Comparison of ENCODE assay signal across 19 cellular contexts in the genomic region with DNA sequence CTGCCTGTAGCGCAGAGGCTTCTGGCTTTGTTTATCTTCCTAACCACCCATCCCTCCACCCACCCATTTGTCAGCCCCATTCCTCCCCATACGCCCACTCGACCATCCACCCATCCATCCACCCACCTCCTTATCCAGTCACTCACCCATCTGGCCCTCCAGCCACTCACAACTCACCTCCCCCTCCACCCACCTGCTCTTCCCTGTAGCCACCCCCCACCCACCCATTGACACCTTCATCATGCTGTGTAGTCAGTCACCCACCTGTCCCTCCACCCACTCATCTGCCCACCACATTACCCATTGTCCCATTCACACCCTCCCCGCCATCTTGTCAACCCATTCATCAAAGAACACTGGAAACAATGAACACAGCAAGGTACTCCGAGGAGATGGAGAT. TPM values are rescaled to one million over a fixed set of nuclear protein-coding genes. Genes with fewer than 3 reads are reported as not detected.
"Had no signal": no experiment of that assay in that cellular context is flagged by ENCODE, and none has a peak within 500 bp of the region (broad histone marks: within the 10 kb centered on the region; RNA-seq: fewer than 3 reads in every experiment).

No MANE protein-coding gene starts in this region.

- H3K27ac Mint-ChIP-seq: activated CD4-positive, alpha-beta T cell treated with anti-CD3 and anti-CD28 coated beads for 36 hours; nephron progenitor cell had no signal

- H3K36me3 Mint-ChIP-seq: activated naive CD4-positive, alpha-beta T cell treated with anti-CD3 and anti-CD28 coated beads, Interleukin-2, amount 50 U/mL, for 72 hours had no signal

- H3K9me3 ChIP-seq: sigmoid colon, SJSA1, testis had no signal

- H3K4me1 Mint-ChIP-seq: nephron progenitor cell had no signal

- H3K27ac ChIP-seq: sigmoid colon, SJSA1, testis, WERI-Rb-1 had no signal

- H3K9me3 Mint-ChIP-seq: activated naive CD4-positive, alpha-beta T cell treated with anti-CD3 and anti-CD28 coated beads, Interleukin-2, amount 50 U/mL, for 72 hours; nephron progenitor cell had no signal

- DNase-seq: activated CD4-positive, alpha-beta T cell treated with anti-CD3 and anti-CD28 coated beads for 36 hours; amniotic stem cell; cerebellar nuclear complex; dermis blood vessel endothelial cell; hippocampal formation; nephron progenitor cell; sigmoid colon; stimulated activated CD4-positive, alpha-beta T cell treated with anti-CD3 and anti-CD28 coated beads, Interleukin-4, amount 100 ng/mL, for 24 hours; stimulated activated naive CD8-positive, alpha-beta T cell treated with anti-CD3 and anti-CD28 coated beads, Interleukin-15, Interleukin-2, amounts not matched to agents 100 U/mL and 50 U/mL, for 24 hours; SW 1271; testis; WERI-Rb-1 had no signal

- H3K4me3 ChIP-seq: sigmoid colon, SJSA1, testis had no signal

- H3K36me3 ChIP-seq: sigmoid colon, WERI-Rb-1 had no signal

- H3K4me3 Mint-ChIP-seq: activated CD4-positive, alpha-beta T cell treated with anti-CD3 and anti-CD28 coated beads for 36 hours; nephron progenitor cell had no signal

- H3K27me3 ChIP-seq: SJSA1, testis had no signal

RNA-seq across cellular contexts. Expression of a gene that starts 5.5 kb away (rescaled TPM):
- total RNA-seq: activated CD4-positive, alpha-beta T cell treated with anti-CD3 and anti-CD28 coated beads for 36 hours; mesenteric fat pad; osteocyte; sigmoid colon; SJSA1 had no signal

RNA-seq across cellular contexts. Expression of a gene that starts 8.9 kb away (rescaled TPM):
- total RNA-seq: activated CD4-positive, alpha-beta T cell treated with anti-CD3 and anti-CD28 coated beads for 36 hours; esophagus mucosa; lower leg skin; sigmoid colon; ureter had no signal

RNA-seq across cellular contexts. Expression of a gene that starts 31.6 kb away (rescaled TPM):
- total RNA-seq: esophagus mucosa, lower leg skin, mesenteric fat pad, sigmoid colon, SJSA1, ureter had no signal
